In the genomic region with DNA sequence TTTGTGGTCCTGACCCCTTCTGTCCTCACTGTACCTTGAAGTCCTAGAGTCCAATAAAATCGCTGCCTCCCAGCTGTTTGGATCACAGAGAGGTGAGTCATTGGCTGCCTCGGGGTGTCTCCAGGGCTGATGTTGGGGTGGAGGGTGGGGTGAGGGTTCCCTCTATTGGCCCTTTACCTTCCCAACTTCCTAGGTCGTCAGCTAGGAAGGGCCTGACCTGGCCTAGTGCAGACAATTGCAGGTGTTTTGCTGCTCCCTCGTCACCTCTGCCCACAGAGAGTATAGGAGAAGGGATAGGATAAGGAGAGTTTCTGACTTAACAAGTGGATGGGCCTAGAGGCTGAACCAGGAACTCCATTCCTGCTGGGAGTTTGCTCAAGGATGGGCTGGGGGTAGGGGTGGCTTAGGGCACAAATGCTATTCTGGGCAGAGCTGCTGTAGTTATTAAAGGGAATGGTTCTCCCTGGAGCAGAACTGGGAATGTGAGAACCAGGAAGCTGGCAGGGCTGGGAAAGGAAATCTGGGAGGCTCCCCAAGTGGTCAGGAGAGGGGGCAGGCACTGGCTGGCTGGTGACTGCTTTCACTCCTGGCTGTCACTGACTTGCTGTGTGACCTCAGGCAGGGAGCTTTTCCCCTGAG, we compare ENCODE assay signal across 1 cellular context.
TF ChIP-seq lines count a peak whose summit lies in the region.

No MANE protein-coding gene starts in this region.

TF ChIP-seq in HepG2, 621 proteins besides CTCF, POLR2A, EP300 and RAD21 (continues in another document):
- TF ChIP-seq LRRFIP1 (CRISPR knock-in tag; conservative IDR thresholded peaks at IDR 0.05) (no peak), LCORL (IDR thresholded peaks at IDR 0.05) (no peak), LCORL (CRISPR knock-in tag; IDR thresholded peaks at IDR 0.05) (peak; percentile 71), ZNF256 (CRISPR knock-in tag; conservative IDR thresholded peaks at IDR 0.05) (0 out of 2 replicates have a peak, but pooled peaks have one; percentile 4), SALL1 (CRISPR knock-in tag; IDR thresholded peaks at IDR 0.05) (peak; percentile 38; the same call in 1 of the 2 replicates), ZNF326 (CRISPR knock-in tag; IDR thresholded peaks at IDR 0.05; ENCODE audit: borderline replicate concordance) (no peak), TBX2 (CRISPR knock-in tag; IDR thresholded peaks at IDR 0.05; ENCODE audit: borderline replicate concordance) (peak; percentile 51; the same call in 1 of the 2 replicates), ZNF747 (CRISPR knock-in tag; IDR thresholded peaks at IDR 0.05; ENCODE audit: borderline replicate concordance) (peak; percentile 69; the same call in 1 of the 2 replicates), ZNF652 (CRISPR knock-in tag; IDR thresholded peaks at IDR 0.05; ENCODE audit: borderline replicate concordance, low read depth) (no peak), RBM39 (IDR thresholded peaks at IDR 0.05; ENCODE audit: low read depth, low read length, poor library complexity, severe bottlenecking) (no peak), NFAT5 (CRISPR knock-in tag; IDR thresholded peaks at IDR 0.05) (no peak), ZNF263 (CRISPR knock-in tag; IDR thresholded peaks at IDR 0.05) (peak; percentile 10; the same call in 1 of the 2 replicates), ZSCAN22 (CRISPR knock-in tag; IDR thresholded peaks at IDR 0.05) (no peak), RFXAP (CRISPR knock-in tag; IDR thresholded peaks at IDR 0.05; ENCODE audit: borderline replicate concordance) (peak; percentile 69; the same call in 1 of the 2 replicates), NFIC (IDR thresholded peaks at IDR 0.05; ENCODE audit: low read length) (no peak), EZH2 (conservative IDR thresholded peaks at IDR 0.05; ENCODE audit: low read depth, low read length) (no peak), CCDC6 (CRISPR knock-in tag; IDR thresholded peaks at IDR 0.05) (no peak), FOXK1 (CRISPR knock-in tag; IDR thresholded peaks at IDR 0.05; ENCODE audit: borderline replicate concordance, low read depth) (peak; percentile 4; the same call in 1 of the 2 replicates), MAZ (IDR thresholded peaks at IDR 0.05; ENCODE audit: borderline replicate concordance, low read depth, low read length) (no peak), MAZ (CRISPR knock-in tag; IDR thresholded peaks at IDR 0.05; ENCODE audit: low read depth) (0 out of 2 replicates have a peak, but pooled peaks have one; percentile 43), ZNF335 (CRISPR knock-in tag; IDR thresholded peaks at IDR 0.05) (peak; percentile 2; the same call in 1 of the 2 replicates), FIP1L1 (IDR thresholded peaks at IDR 0.05; ENCODE audit: borderline replicate concordance, insufficient read depth, low read depth, low read length) (0 out of 2 replicates have a peak, but pooled peaks have one; percentile 28), ARHGAP35 (CRISPR knock-in tag; IDR thresholded peaks at IDR 0.05; ENCODE audit: borderline replicate concordance) (0 out of 2 replicates have a peak, but pooled peaks have one; percentile 68), ELF4 (CRISPR knock-in tag; IDR thresholded peaks at IDR 0.05; ENCODE audit: borderline replicate concordance) (no peak), SIN3A (IDR thresholded peaks at IDR 0.05; ENCODE audit: borderline replicate concordance, low read depth, low read length) (peak; percentile 31; the same call in 1 of the 2 replicates), ZMYM4 (CRISPR knock-in tag; IDR thresholded peaks at IDR 0.05) (0 out of 2 replicates have a peak, but pooled peaks have one; percentile 38), ZNF20 (CRISPR knock-in tag; IDR thresholded peaks at IDR 0.05) (no peak), IKZF4 (CRISPR knock-in tag; IDR thresholded peaks at IDR 0.05; ENCODE audit: borderline replicate concordance, low read depth, not compliant biosample characterization) (no peak), GMEB2 (CRISPR knock-in tag; IDR thresholded peaks at IDR 0.05; ENCODE audit: low read depth) (no peak), HCFC1 (IDR thresholded peaks at IDR 0.05; ENCODE audit: low read depth, low read length) (no peak), THRA (CRISPR knock-in tag; IDR thresholded peaks at IDR 0.05; ENCODE audit: borderline replicate concordance) (peak; percentile 16; the same call in 1 of the 2 replicates), ESRRA (CRISPR knock-in tag; IDR thresholded peaks at IDR 0.05; ENCODE audit: low read depth) (no peak)
- TF ChIP-seq, protein P1, sequence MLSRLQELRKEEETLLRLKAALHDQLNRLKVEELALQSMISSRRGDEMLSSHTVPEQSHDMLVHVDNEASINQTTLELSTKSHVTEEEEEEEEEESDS (CRISPR knock-in tag; IDR thresholded peaks at IDR 0.05; ENCODE audit: borderline replicate concordance) = no peak
- TF ChIP-seq, protein P2, sequence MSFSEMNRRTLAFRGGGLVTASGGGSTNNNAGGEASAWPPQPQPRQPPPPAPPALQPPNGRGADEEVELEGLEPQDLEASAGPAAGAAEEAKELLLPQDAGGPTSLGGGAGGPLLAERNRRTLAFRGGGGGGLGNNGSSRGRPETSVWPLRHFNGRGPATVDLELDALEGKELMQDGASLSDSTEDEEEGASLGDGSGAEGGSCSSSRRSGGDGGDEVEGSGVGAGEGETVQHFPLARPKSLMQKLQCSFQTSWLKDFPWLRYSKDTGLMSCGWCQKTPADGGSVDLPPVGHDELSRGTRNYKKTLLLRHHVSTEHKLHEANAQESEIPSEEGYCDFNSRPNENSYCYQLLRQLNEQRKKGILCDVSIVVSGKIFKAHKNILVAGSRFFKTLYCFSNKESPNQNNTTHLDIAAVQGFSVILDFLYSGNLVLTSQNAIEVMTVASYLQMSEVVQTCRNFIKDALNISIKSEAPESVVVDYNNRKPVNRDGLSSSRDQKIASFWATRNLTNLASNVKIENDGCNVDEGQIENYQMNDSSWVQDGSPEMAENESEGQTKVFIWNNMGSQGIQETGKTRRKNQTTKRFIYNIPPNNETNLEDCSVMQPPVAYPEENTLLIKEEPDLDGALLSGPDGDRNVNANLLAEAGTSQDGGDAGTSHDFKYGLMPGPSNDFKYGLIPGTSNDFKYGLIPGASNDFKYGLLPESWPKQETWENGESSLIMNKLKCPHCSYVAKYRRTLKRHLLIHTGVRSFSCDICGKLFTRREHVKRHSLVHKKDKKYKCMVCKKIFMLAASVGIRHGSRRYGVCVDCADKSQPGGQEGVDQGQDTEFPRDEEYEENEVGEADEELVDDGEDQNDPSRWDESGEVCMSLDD (CRISPR knock-in tag; IDR thresholded peaks at IDR 0.05; ENCODE audit: borderline replicate concordance) = peak; percentile 85; the same call in 1 of the 2 replicates
- TF ChIP-seq, protein P3, sequence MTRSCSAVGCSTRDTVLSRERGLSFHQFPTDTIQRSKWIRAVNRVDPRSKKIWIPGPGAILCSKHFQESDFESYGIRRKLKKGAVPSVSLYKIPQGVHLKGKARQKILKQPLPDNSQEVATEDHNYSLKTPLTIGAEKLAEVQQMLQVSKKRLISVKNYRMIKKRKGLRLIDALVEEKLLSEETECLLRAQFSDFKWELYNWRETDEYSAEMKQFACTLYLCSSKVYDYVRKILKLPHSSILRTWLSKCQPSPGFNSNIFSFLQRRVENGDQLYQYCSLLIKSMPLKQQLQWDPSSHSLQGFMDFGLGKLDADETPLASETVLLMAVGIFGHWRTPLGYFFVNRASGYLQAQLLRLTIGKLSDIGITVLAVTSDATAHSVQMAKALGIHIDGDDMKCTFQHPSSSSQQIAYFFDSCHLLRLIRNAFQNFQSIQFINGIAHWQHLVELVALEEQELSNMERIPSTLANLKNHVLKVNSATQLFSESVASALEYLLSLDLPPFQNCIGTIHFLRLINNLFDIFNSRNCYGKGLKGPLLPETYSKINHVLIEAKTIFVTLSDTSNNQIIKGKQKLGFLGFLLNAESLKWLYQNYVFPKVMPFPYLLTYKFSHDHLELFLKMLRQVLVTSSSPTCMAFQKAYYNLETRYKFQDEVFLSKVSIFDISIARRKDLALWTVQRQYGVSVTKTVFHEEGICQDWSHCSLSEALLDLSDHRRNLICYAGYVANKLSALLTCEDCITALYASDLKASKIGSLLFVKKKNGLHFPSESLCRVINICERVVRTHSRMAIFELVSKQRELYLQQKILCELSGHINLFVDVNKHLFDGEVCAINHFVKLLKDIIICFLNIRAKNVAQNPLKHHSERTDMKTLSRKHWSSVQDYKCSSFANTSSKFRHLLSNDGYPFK (CRISPR knock-in tag; IDR thresholded peaks at IDR 0.05; ENCODE audit: borderline replicate concordance) = no peak
- TF ChIP-seq, protein P4, sequence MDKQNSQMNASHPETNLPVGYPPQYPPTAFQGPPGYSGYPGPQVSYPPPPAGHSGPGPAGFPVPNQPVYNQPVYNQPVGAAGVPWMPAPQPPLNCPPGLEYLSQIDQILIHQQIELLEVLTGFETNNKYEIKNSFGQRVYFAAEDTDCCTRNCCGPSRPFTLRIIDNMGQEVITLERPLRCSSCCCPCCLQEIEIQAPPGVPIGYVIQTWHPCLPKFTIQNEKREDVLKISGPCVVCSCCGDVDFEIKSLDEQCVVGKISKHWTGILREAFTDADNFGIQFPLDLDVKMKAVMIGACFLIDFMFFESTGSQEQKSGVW (CRISPR knock-in tag; IDR thresholded peaks at IDR 0.05; ENCODE audit: borderline replicate concordance) = no peak
